Comparison of ENCODE assay signal across 31 cellular contexts in genomic region chr2:85022232-85022631, GRCh38.
"Had no signal": no experiment of that assay in that cellular context is flagged by ENCODE, and none has a peak within 500 bp of the region (broad histone marks: within the 10 kb centered on the region; RNA-seq: fewer than 3 reads in every experiment).

No MANE protein-coding gene starts in this region.

- ATAC-seq: activated naive CD8-positive, alpha-beta T cell treated with anti-CD3 and anti-CD28 coated beads, Interleukin-2, amount 50 U/mL, for 24 hours; body of pancreas had no signal

- H3K27ac Mint-ChIP-seq: activated CD4-positive, alpha-beta memory T cell treated with anti-CD3 and anti-CD28 coated beads, Interleukin-2, amount 10 ng/mL, durations not matched to agents 7 days and 5 days; activated naive CD4-positive, alpha-beta T cell treated with anti-CD3 and anti-CD28 coated beads for 36 hours; activated naive CD4-positive, alpha-beta T cell treated with anti-CD3 and anti-CD28 coated beads, Interleukin-2, amount 50 U/mL, for 24 hours; activated naive CD8-positive, alpha-beta T cell treated with anti-CD3 and anti-CD28 coated beads for 36 hours; activated naive CD8-positive, alpha-beta T cell treated with anti-CD3 and anti-CD28 coated beads, Interleukin-2, amount 50 U/mL, for 24 hours; activated T-helper 2 cell treated with anti-CD3 and anti-CD28 coated beads, Interferon-gamma antibody, Interleukin-2, Interleukin-4, amounts not matched to agents 10 μg/mL and 5 μg/mL and 100 μg/mL, durations not matched to agents 14 hours and 24 hours and 36 hours; T-helper 1 cell treated with Interleukin-12 subunit alpha and Interleukin-12 subunit beta and Interleukin-4 antibody, amounts not matched to agents 30 μg/mL and 1 μg/mL, for 36 hours; T-helper 2 cell treated with Interferon-gamma antibody and Interleukin-4, amounts not matched to agents 5 μg/mL and 100 μg/mL, for 36 hours had no signal

- H3K27me3 Mint-ChIP-seq: activated CD4-positive, alpha-beta memory T cell treated with anti-CD3 and anti-CD28 coated beads, Interleukin-2, amount 10 ng/mL, durations not matched to agents 7 days and 5 days; activated CD4-positive, alpha-beta T cell treated with anti-CD3 and anti-CD28 coated beads, Interleukin-2, amount 10 ng/mL, durations not matched to agents 7 days and 5 days; activated naive CD4-positive, alpha-beta T cell treated with anti-CD3 and anti-CD28 coated beads, Interleukin-2, amount 50 U/mL, for 24 hours; activated naive CD8-positive, alpha-beta T cell treated with anti-CD3 and anti-CD28 coated beads for 36 hours; activated naive CD8-positive, alpha-beta T cell treated with anti-CD3 and anti-CD28 coated beads, Interleukin-2, amount 50 U/mL, for 24 hours had no signal

- DNase-seq: activated CD4-positive, alpha-beta memory T cell treated with anti-CD3 and anti-CD28 coated beads, Interleukin-2, amount 10 ng/mL, durations not matched to agents 7 days and 5 days; activated CD4-positive, alpha-beta T cell treated with anti-CD3 and anti-CD28 coated beads for 1 hour; activated CD4-positive, alpha-beta T cell treated with anti-CD3 and anti-CD28 coated beads for 4 hours; activated CD4-positive, alpha-beta T cell treated with anti-CD3 and anti-CD28 coated beads, Interleukin-2, amount 10 ng/mL, durations not matched to agents 7 days and 5 days; activated CD4-positive, alpha-beta T cell treated with anti-CD3 and anti-CD28 coated beads, Interleukin-2, amount 50 U/mL, for 4 hours; activated CD8-positive, alpha-beta memory T cell treated with anti-CD3 and anti-CD28 coated beads, Interleukin-2, amount 50 U/mL, for 48 hours; activated effector memory CD4-positive, alpha-beta T cell treated with anti-CD3 and anti-CD28 coated beads, Interleukin-2, amount 50 U/mL, for 16 hours; activated naive CD4-positive, alpha-beta T cell treated with anti-CD3 and anti-CD28 coated beads for 36 hours; activated naive CD8-positive, alpha-beta T cell treated with anti-CD3 and anti-CD28 coated beads for 36 hours; activated naive CD8-positive, alpha-beta T cell treated with anti-CD3 and anti-CD28 coated beads, Interleukin-2, amount 50 U/mL, for 24 hours; activated T-cell treated with anti-CD3 and anti-CD28 coated beads for 4 hours; activated T-cell treated with anti-CD3 and anti-CD28 coated beads, Interleukin-2, amount 50 U/mL, for 48 hours; adrenal gland; amygdala; aorta; body of pancreas; caudate nucleus; cortex of kidney; dermis blood vessel endothelial cell; effector CD4-positive, alpha-beta T cell; esophagus squamous epithelium; foreskin melanocyte; head of caudate nucleus; hippocampal formation; T1000 had no signal

- H3K4me3 ChIP-seq: adrenal gland, body of pancreas, esophagus squamous epithelium had no signal

- H3K9me3 Mint-ChIP-seq: activated CD4-positive, alpha-beta memory T cell treated with anti-CD3 and anti-CD28 coated beads, Interleukin-2, amount 10 ng/mL, durations not matched to agents 7 days and 5 days; activated CD4-positive, alpha-beta T cell treated with anti-CD3 and anti-CD28 coated beads, Interleukin-2, amount 10 ng/mL, durations not matched to agents 7 days and 5 days; activated naive CD4-positive, alpha-beta T cell treated with anti-CD3 and anti-CD28 coated beads for 36 hours; activated naive CD4-positive, alpha-beta T cell treated with anti-CD3 and anti-CD28 coated beads, Interleukin-2, amount 50 U/mL, for 24 hours; activated naive CD8-positive, alpha-beta T cell treated with anti-CD3 and anti-CD28 coated beads for 36 hours; activated naive CD8-positive, alpha-beta T cell treated with anti-CD3 and anti-CD28 coated beads, Interleukin-2, amount 50 U/mL, for 24 hours; activated T-helper 1 cell treated with anti-CD3 and anti-CD28 coated beads, Interleukin-12 subunit alpha, Interleukin-12 subunit beta, Interleukin-2, Interleukin-4 antibody, amounts not matched to agents 30 ng/mL and 10 ng/mL and 1 ng/mL, durations not matched to agents 14 hours and 24 hours and 36 hours; activated T-helper 2 cell treated with anti-CD3 and anti-CD28 coated beads, Interferon-gamma antibody, Interleukin-2, Interleukin-4, amounts not matched to agents 10 μg/mL and 5 μg/mL and 100 μg/mL, durations not matched to agents 14 hours and 24 hours and 36 hours; T-helper 1 cell treated with Interleukin-12 subunit alpha and Interleukin-12 subunit beta and Interleukin-4 antibody, amounts not matched to agents 30 μg/mL and 1 μg/mL, for 36 hours; T-helper 2 cell treated with Interferon-gamma antibody and Interleukin-4, amounts not matched to agents 5 μg/mL and 100 μg/mL, for 36 hours had no signal

- H3K36me3 ChIP-seq: adrenal gland had no signal

- H3K27me3 ChIP-seq: adrenal gland, body of pancreas, esophagus squamous epithelium had no signal

- H3K4me3 Mint-ChIP-seq: activated CD4-positive, alpha-beta memory T cell treated with anti-CD3 and anti-CD28 coated beads, Interleukin-2, amount 10 ng/mL, durations not matched to agents 7 days and 5 days; activated CD4-positive, alpha-beta T cell treated with anti-CD3 and anti-CD28 coated beads, Interleukin-2, amount 10 ng/mL, durations not matched to agents 7 days and 5 days; activated naive CD4-positive, alpha-beta T cell treated with anti-CD3 and anti-CD28 coated beads for 36 hours; activated naive CD4-positive, alpha-beta T cell treated with anti-CD3 and anti-CD28 coated beads, Interleukin-2, amount 50 U/mL, for 24 hours; activated naive CD8-positive, alpha-beta T cell treated with anti-CD3 and anti-CD28 coated beads for 36 hours; activated naive CD8-positive, alpha-beta T cell treated with anti-CD3 and anti-CD28 coated beads, Interleukin-2, amount 50 U/mL, for 24 hours; activated T-helper 1 cell treated with anti-CD3 and anti-CD28 coated beads, Interleukin-12 subunit alpha, Interleukin-12 subunit beta, Interleukin-2, Interleukin-4 antibody, amounts not matched to agents 30 ng/mL and 10 ng/mL and 1 ng/mL, durations not matched to agents 14 hours and 24 hours and 36 hours; T-helper 1 cell treated with Interleukin-12 subunit alpha and Interleukin-12 subunit beta and Interleukin-4 antibody, amounts not matched to agents 30 μg/mL and 1 μg/mL, for 36 hours; T-helper 2 cell treated with Interferon-gamma antibody and Interleukin-4, amounts not matched to agents 5 μg/mL and 100 μg/mL, for 36 hours had no signal

- H3K27ac ChIP-seq: adrenal gland, body of pancreas, epithelial cell of prostate, esophagus squamous epithelium had no signal

- H3K9me3 ChIP-seq: adrenal gland, body of pancreas, esophagus squamous epithelium had no signal
